35 cellular contexts compared by ENCODE assay signal in genomic region chr5:122465086-122465485, GRCh38.
"Had no signal": no experiment of that assay in that cellular context is flagged by ENCODE, and none has a peak within 500 bp of the region (broad histone marks: within the 10 kb centered on the region; RNA-seq: fewer than 3 reads in every experiment).

No MANE protein-coding gene starts in this region.

- H3K27ac Mint-ChIP-seq: activated B cell treated with CpG ODN at 0.5 μM for 24 hours; activated CD4-positive, alpha-beta memory T cell treated with anti-CD3 and anti-CD28 coated beads for 36 hours; activated naive CD4-positive, alpha-beta T cell treated with anti-CD3 and anti-CD28 coated beads, Interleukin-2, amount 10 ng/mL, durations not matched to agents 7 days and 5 days; activated naive CD8-positive, alpha-beta T cell; activated naive CD8-positive, alpha-beta T cell treated with anti-CD3 and anti-CD28 coated beads, Interleukin-2, amount 50 U/mL, for 24 hours; T-cell had no signal

- H3K27ac ChIP-seq: brain microvascular endothelial cell, Peyer's patch, SJSA1, VCaP had no signal

- H3K4me3 ChIP-seq: Peyer's patch, SJSA1 had no signal

- H3K4me1 Mint-ChIP-seq: activated B cell treated with CpG ODN at 0.5 μM for 24 hours; activated naive CD4-positive, alpha-beta T cell treated with anti-CD3 and anti-CD28 coated beads, Interleukin-2, amount 10 ng/mL, durations not matched to agents 7 days and 5 days; activated naive CD8-positive, alpha-beta T cell treated with anti-CD3 and anti-CD28 coated beads, Interleukin-2, amount 50 U/mL, for 24 hours; T-cell had no signal

- H3K4me1 ChIP-seq: Peyer's patch, SJSA1 had no signal

- H3K36me3 Mint-ChIP-seq: activated CD4-positive, alpha-beta memory T cell treated with anti-CD3 and anti-CD28 coated beads for 36 hours; activated naive CD4-positive, alpha-beta T cell treated with anti-CD3 and anti-CD28 coated beads, Interleukin-2, amount 10 ng/mL, durations not matched to agents 7 days and 5 days; activated naive CD8-positive, alpha-beta T cell; T-cell had no signal

- DNase-seq: activated B cell treated with CpG ODN at 0.5 μM for 24 hours; activated CD4-positive, alpha-beta memory T cell treated with anti-CD3 and anti-CD28 coated beads for 36 hours; activated CD4-positive, alpha-beta T cell treated with anti-CD3 and anti-CD28 coated beads for 4 hours; activated CD4-positive, alpha-beta T cell treated with anti-CD3 and anti-CD28 coated beads, Interleukin-2, amount 50 U/mL, for 1 hour; activated CD4-positive, CD25-positive, alpha-beta regulatory T cell treated with anti-CD3 and anti-CD28 coated beads, Interleukin-2, amount 50 U/mL, for 72 hours; activated CD8-positive, alpha-beta memory T cell treated with anti-CD3 and anti-CD28 coated beads, Interleukin-2, amount 50 U/mL, for 4 hours; activated effector memory CD4-positive, alpha-beta T cell treated with Interleukin-2 at 50 U/mL for 16 hours; activated naive CD4-positive, alpha-beta T cell treated with anti-CD3 and anti-CD28 coated beads, Interleukin-2, amount 10 ng/mL, durations not matched to agents 7 days and 5 days; activated naive CD8-positive, alpha-beta T cell treated with anti-CD3 and anti-CD28 coated beads, Interleukin-2, amount 50 U/mL, for 24 hours; activated T-cell treated with anti-CD3 and anti-CD28 coated beads for 4 hours; activated T-cell treated with anti-CD3 and anti-CD28 coated beads, Interleukin-2, amount 50 U/mL, for 48 hours; anterior cingulate cortex; brain microvascular endothelial cell; central memory CD4-positive, alpha-beta T cell; Karpas-422; KBM-7; NCI-H1105; NCI-H1417 treated with DMSO at 0.1 percent for 48 hours; NCI-H1930; NCI-H2081 treated with DMSO at 0.1 percent for 48 hours; NCI-H345; NCI-H524 treated with DMSO at 0.1 percent for 48 hours; NCI-H748 treated with DMSO at 0.1 percent for 48 hours; NK-92 treated with Interleukin-12 subunit alpha and Interleukin-12 subunit beta, amount 100 ng/mL, for 24 hours; PC-3; Peyer's patch; RPMI8226; SHP77 treated with DMSO at 0.1 percent for 48 hours; SK-N-SH; T-cell; T-helper 2 cell; T-helper 9 cell had no signal

- ATAC-seq: activated naive CD8-positive, alpha-beta T cell treated with anti-CD3 and anti-CD28 coated beads, Interleukin-2, amount 50 U/mL, for 24 hours; PC-3; T-cell had no signal

- H3K36me3 ChIP-seq: brain microvascular endothelial cell, Peyer's patch, SJSA1 had no signal

- H3K9me3 Mint-ChIP-seq: activated B cell treated with CpG ODN at 0.5 μM for 24 hours; activated CD4-positive, alpha-beta memory T cell treated with anti-CD3 and anti-CD28 coated beads for 36 hours; activated naive CD4-positive, alpha-beta T cell treated with anti-CD3 and anti-CD28 coated beads, Interleukin-2, amount 10 ng/mL, durations not matched to agents 7 days and 5 days; activated naive CD8-positive, alpha-beta T cell treated with anti-CD3 and anti-CD28 coated beads, Interleukin-2, amount 50 U/mL, for 24 hours; T-cell had no signal

- H3K9me3 ChIP-seq: Peyer's patch, SJSA1, SK-N-SH had no signal

- H3K9ac ChIP-seq: SK-N-SH had no signal

- H3K27me3 Mint-ChIP-seq: activated naive CD4-positive, alpha-beta T cell treated with anti-CD3 and anti-CD28 coated beads, Interleukin-2, amount 10 ng/mL, durations not matched to agents 7 days and 5 days had no signal

- H3K4me3 Mint-ChIP-seq: activated B cell treated with CpG ODN at 0.5 μM for 24 hours; activated CD4-positive, alpha-beta memory T cell treated with anti-CD3 and anti-CD28 coated beads for 36 hours; activated naive CD4-positive, alpha-beta T cell treated with anti-CD3 and anti-CD28 coated beads, Interleukin-2, amount 10 ng/mL, durations not matched to agents 7 days and 5 days; activated naive CD8-positive, alpha-beta T cell; activated naive CD8-positive, alpha-beta T cell treated with anti-CD3 and anti-CD28 coated beads, Interleukin-2, amount 50 U/mL, for 24 hours; T-cell had no signal

- H3K27me3 ChIP-seq: brain microvascular endothelial cell, Peyer's patch had no signal

- H3K4me2 ChIP-seq: SK-N-SH had no signal
